16 cellular contexts compared by ENCODE assay signal in genomic region chr2:120472031-120472430, GRCh38.
DNase-seq lines count a peak whose midpoint lies in the region; ATAC-seq and TF ChIP-seq lines count a peak whose summit lies in the region.
"Had no signal": no experiment of that assay in that cellular context is flagged by ENCODE, and none has a peak within 500 bp of the region (broad histone marks: within the 10 kb centered on the region; RNA-seq: fewer than 3 reads in every experiment).

No MANE protein-coding gene starts in this region.

- no peak overlapping the region for H3K9ac ChIP-seq in smooth muscle cell (ENCODE audit: low read depth)

- H4K20me1 ChIP-seq in smooth muscle cell (ENCODE audit: low read depth) = no peaks in the 10 kb centered on the region

- peak; percentile 9 for DNase-seq in activated effector memory CD4-positive, alpha-beta T cell treated with anti-CD3 and anti-CD28 coated beads, Interleukin-2, amount 50 U/mL, for 16 hours
- no peak for DNase-seq in activated effector memory CD4-positive, alpha-beta T cell treated with Interleukin-2 at 50 U/mL for 16 hours
- DNase-seq in RWPE1 (ENCODE audit: low spot score) (no peak), foreskin keratinocyte (no peak), smooth muscle cell (lab: John Stamatoyannopoulos, UW; ENCODE audit: unreplicated experiment) (no peak), DMS53 treated with DMSO at 0.1 percent for 48 hours (lab: John Stamatoyannopoulos, UW; ENCODE audit: unreplicated experiment) (no peak), NCI-H1092 (lab: John Stamatoyannopoulos, UW) (no peak), SJCRH30 (no peak)
- DNase-seq: BE2C; CD8-positive, alpha-beta memory T cell; DMS79 treated with DMSO at 0.1 percent for 48 hours; NCI-H187; NCI-H345; NCI-H526; RPMI8226 had no signal

- H2AFZ ChIP-seq in smooth muscle cell (ENCODE audit: low read depth) = no peak overlapping the region

- no peak for TF ChIP-seq CTCF in RWPE1 (conservative IDR thresholded peaks at IDR 0.05; ENCODE audit: low read depth)
- TF ChIP-seq CTCF in foreskin keratinocyte (conservative IDR thresholded peaks at IDR 0.05) = no peak
- TF ChIP-seq CTCF in smooth muscle cell (IDR thresholded peaks at IDR 0.05; ENCODE audit: borderline replicate concordance, insufficient read depth, poor library complexity, severe bottlenecking) = no peak

- CTCF ChIA-PET in RWPE1 (lab: Yijun Ruan, JAX) = no interaction called here

- no peak overlapping the region for H3K4me2 ChIP-seq in smooth muscle cell

- POLR2A ChIA-PET in RWPE1 (lab: Yijun Ruan, JAX; ENCODE audit: low non-redundant PET) = no interaction called here

- no peaks in the 10 kb centered on the region for H3K79me2 ChIP-seq in smooth muscle cell (ENCODE audit: low read depth)

- no peak overlapping the region for H3K4me3 ChIP-seq in smooth muscle cell
- H3K4me3 ChIP-seq in SJCRH30 = no peak overlapping the region

- H3K4me1 ChIP-seq in foreskin keratinocyte (peaks cover 25% of the 10 kb centered on the region), smooth muscle cell (ENCODE audit: low read depth) (no peaks in the 10 kb centered on the region), SJCRH30 (no peaks in the 10 kb centered on the region)
- H3K4me1 ChIP-seq: BE2C had no signal

- peaks cover 5% of the 10 kb centered on the region for H3F3A ChIP-seq in smooth muscle cell (ENCODE audit: low read depth)

- 47% methylated on average over 2 of the region's 2 CpGs for WGBS in smooth muscle cell (ENCODE audit: low lambda C conversion rate)

- ATAC-seq in foreskin keratinocyte = no peak

- peak overlapping the region; percentile 98 for H3K27ac ChIP-seq in RWPE1
- H3K27ac ChIP-seq in foreskin keratinocyte = peak overlapping the region; percentile 59
- H3K27ac ChIP-seq in smooth muscle cell (ENCODE audit: low read depth) = no peak overlapping the region
- no peak overlapping the region for H3K27ac ChIP-seq in SJCRH30
- H3K27ac ChIP-seq: 22Rv1 had no signal

- H3K9me3 ChIP-seq in smooth muscle cell (replicated peaks; ENCODE audit: low read depth) = no peaks in the 10 kb centered on the region
- H3K9me3 ChIP-seq in SJCRH30 (replicated peaks) = no peaks in the 10 kb centered on the region
- H3K9me3 ChIP-seq: BE2C had no signal

- H3K27me3 ChIP-seq in foreskin keratinocyte = no peaks in the 10 kb centered on the region
- no peaks in the 10 kb centered on the region for H3K27me3 ChIP-seq in smooth muscle cell (ENCODE audit: low read depth)
- peaks cover 8% of the 10 kb centered on the region; the same call in 1 of the 2 replicates for H3K27me3 ChIP-seq in SJCRH30
- H3K27me3 ChIP-seq: BE2C had no signal

- no peaks in the 10 kb centered on the region for H3K36me3 ChIP-seq in smooth muscle cell (ENCODE audit: low read depth)
- no peaks in the 10 kb centered on the region for H3K36me3 ChIP-seq in SJCRH30
- H3K36me3 ChIP-seq: BE2C had no signal

Comparison
In these comparisons a context has a peak if more than half of its experiments do, and no peak if none do; other contexts are left out.
1. H3K27ac ChIP-seq: peak in RWPE1 (single experiment) and foreskin keratinocyte (single experiment); none in smooth muscle cell (single experiment) and SJCRH30 (single experiment).